ENCODE assay signal across 29 cellular contexts in genomic region chr6:168092541-168092940, GRCh38. TPM values are rescaled to one million over a fixed set of nuclear protein-coding genes. Genes with fewer than 3 reads are reported as not detected.
"Had no signal": no experiment of that assay in that cellular context is flagged by ENCODE, and none has a peak within 500 bp of the region (broad histone marks: within the 10 kb centered on the region; RNA-seq: fewer than 3 reads in every experiment).

No MANE protein-coding gene starts in this region.

- ATAC-seq: activated CD4-positive, CD25-positive, alpha-beta regulatory T cell treated with anti-CD3 and anti-CD28 coated beads, Interleukin-2, amount 50 U/mL, for 24 hours; Panc1 had no signal

- H3K36me3 ChIP-seq: brain microvascular endothelial cell, cardiac muscle cell, MG63, SJCRH30, WERI-Rb-1 had no signal

- DNase-seq: activated CD4-positive, alpha-beta memory T cell treated with anti-CD3 and anti-CD28 coated beads for 36 hours; activated CD4-positive, alpha-beta T cell treated with anti-CD3 and anti-CD28 coated beads, Interleukin-2, amount 10 ng/mL, durations not matched to agents 24 days and 14 days; activated CD8-positive, alpha-beta memory T cell treated with anti-CD3 and anti-CD28 coated beads for 24 hours; activated gamma-delta T cell treated with Interleukin-2 at 50 U/mL for 16 hours; activated naive CD4-positive, alpha-beta T cell treated with anti-CD3 and anti-CD28 coated beads, Interleukin-2, amount 10 ng/mL, durations not matched to agents 7 days and 5 days; activated naive CD8-positive, alpha-beta T cell treated with anti-CD3 and anti-CD28 coated beads for 36 hours; activated T-cell treated with anti-CD3 and anti-CD28 coated beads, Interleukin-2, amount 50 U/mL, for 48 hours; brain microvascular endothelial cell; MG63; MV-4-11; NCI-H1092 treated with DMSO at 0.1 percent for 48 hours; NCI-H1417 treated with DMSO at 0.1 percent for 48 hours; NCI-H1694; NCI-H2107; NCI-H2171 treated with DMSO at 0.1 percent for 48 hours; NCI-H226; NCI-H526; NCI-H82; OCI-M1; RPMI8226; SJCRH30; WERI-Rb-1 had no signal

- H3K9me3 ChIP-seq: MG63, SJCRH30, SK-N-SH had no signal

- H3K9ac ChIP-seq: SK-N-SH had no signal

- H3K27me3 Mint-ChIP-seq: activated CD4-positive, alpha-beta memory T cell treated with anti-CD3 and anti-CD28 coated beads for 36 hours; activated CD4-positive, alpha-beta T cell treated with anti-CD3 and anti-CD28 coated beads, Interleukin-2, amount 10 ng/mL, durations not matched to agents 24 days and 14 days; activated naive CD4-positive, alpha-beta T cell treated with anti-CD3 and anti-CD28 coated beads, Interleukin-2, amount 10 ng/mL, durations not matched to agents 7 days and 5 days had no signal

- H3K4me1 Mint-ChIP-seq: activated CD4-positive, alpha-beta T cell treated with anti-CD3 and anti-CD28 coated beads, Interleukin-2, amount 10 ng/mL, durations not matched to agents 24 days and 14 days; activated naive CD4-positive, alpha-beta T cell treated with anti-CD3 and anti-CD28 coated beads, Interleukin-2, amount 10 ng/mL, durations not matched to agents 7 days and 5 days; activated naive CD8-positive, alpha-beta T cell treated with anti-CD3 and anti-CD28 coated beads for 36 hours had no signal

- H3K4me3 ChIP-seq: cardiac muscle cell, MG63, SJCRH30 had no signal

- H3K27ac Mint-ChIP-seq: activated CD4-positive, alpha-beta memory T cell treated with anti-CD3 and anti-CD28 coated beads for 36 hours; activated CD4-positive, alpha-beta T cell treated with anti-CD3 and anti-CD28 coated beads, Interleukin-2, amount 10 ng/mL, durations not matched to agents 24 days and 14 days; activated naive CD4-positive, alpha-beta T cell treated with anti-CD3 and anti-CD28 coated beads, Interleukin-2, amount 10 ng/mL, durations not matched to agents 7 days and 5 days; activated naive CD8-positive, alpha-beta T cell treated with anti-CD3 and anti-CD28 coated beads for 36 hours; activated T-helper 2 cell treated with anti-CD3 and anti-CD28 coated beads, Interferon-gamma antibody, Interleukin-2, Interleukin-4, amounts not matched to agents 10 μg/mL and 5 μg/mL and 100 μg/mL, durations not matched to agents 14 hours and 24 hours and 36 hours had no signal

- H3K36me3 Mint-ChIP-seq: activated CD4-positive, alpha-beta memory T cell treated with anti-CD3 and anti-CD28 coated beads for 36 hours; activated naive CD4-positive, alpha-beta T cell treated with anti-CD3 and anti-CD28 coated beads, Interleukin-2, amount 10 ng/mL, durations not matched to agents 7 days and 5 days; activated naive CD8-positive, alpha-beta T cell treated with anti-CD3 and anti-CD28 coated beads for 36 hours had no signal

- H3K27ac ChIP-seq: brain microvascular endothelial cell, cardiac muscle cell, SJCRH30, WERI-Rb-1 had no signal

- H3K4me2 ChIP-seq: SK-N-SH had no signal

- H3K27me3 ChIP-seq: cardiac muscle cell, MG63 had no signal

- H3K4me3 Mint-ChIP-seq: activated CD4-positive, alpha-beta memory T cell treated with anti-CD3 and anti-CD28 coated beads for 36 hours; activated CD4-positive, alpha-beta T cell treated with anti-CD3 and anti-CD28 coated beads, Interleukin-2, amount 10 ng/mL, durations not matched to agents 24 days and 14 days; activated naive CD4-positive, alpha-beta T cell treated with anti-CD3 and anti-CD28 coated beads, Interleukin-2, amount 10 ng/mL, durations not matched to agents 7 days and 5 days; activated naive CD8-positive, alpha-beta T cell treated with anti-CD3 and anti-CD28 coated beads for 36 hours had no signal

RNA-seq across cellular contexts. Expression of gene FRMD1, which starts 13.5 kb away (rescaled TPM):
- total RNA-seq: activated CD4-positive, alpha-beta memory T cell treated with anti-CD3 and anti-CD28 coated beads for 36 hours; activated CD4-positive, alpha-beta T cell treated with anti-CD3 and anti-CD28 coated beads, Interleukin-2, amount 10 ng/mL, durations not matched to agents 24 days and 14 days; activated naive CD8-positive, alpha-beta T cell treated with anti-CD3 and anti-CD28 coated beads for 36 hours; activated T-helper 2 cell treated with anti-CD3 and anti-CD28 coated beads, Interferon-gamma antibody, Interleukin-2, Interleukin-4, amounts not matched to agents 10 μg/mL and 5 μg/mL and 100 μg/mL, durations not matched to agents 14 hours and 24 hours and 36 hours; NCI-H460; SJCRH30; T-helper 2 cell treated with Interferon-gamma antibody and Interleukin-4, amounts not matched to agents 100 ng/mL and 5 ng/mL, for 36 hours had no signal
- polyA plus RNA-seq: cardiac muscle cell, SK-N-SH had no signal
